ENCODE assay signal across 6 cellular contexts in genomic region chr7:51132661-51133060, GRCh38.
"Had no signal": no experiment of that assay in that cellular context is flagged by ENCODE, and none has a peak within 500 bp of the region (broad histone marks: within the 10 kb centered on the region; RNA-seq: fewer than 3 reads in every experiment).

No MANE protein-coding gene starts in this region.

- H3K36me3 Mint-ChIP-seq: IgD-negative memory B cell had no signal

- H2AFZ ChIP-seq: GM23338 had no signal

- H3K4me3 Mint-ChIP-seq: GM23338, H9, IgD-negative memory B cell had no signal

- H3K4me2 ChIP-seq: GM23338 had no signal

- H3K4me3 ChIP-seq: GM23338 had no signal

- H3K9me3 Mint-ChIP-seq: IgD-negative memory B cell had no signal

- DNase-seq: H9, HCEC 1CT had no signal

- ATAC-seq: GM23338, HepG2 had no signal

- H3K27ac Mint-ChIP-seq: GM23338, IgD-negative memory B cell had no signal

- H3K4me1 Mint-ChIP-seq: IgD-negative memory B cell had no signal

- H3K27ac ChIP-seq: HL-60 had no signal
